In the genomic region with DNA sequence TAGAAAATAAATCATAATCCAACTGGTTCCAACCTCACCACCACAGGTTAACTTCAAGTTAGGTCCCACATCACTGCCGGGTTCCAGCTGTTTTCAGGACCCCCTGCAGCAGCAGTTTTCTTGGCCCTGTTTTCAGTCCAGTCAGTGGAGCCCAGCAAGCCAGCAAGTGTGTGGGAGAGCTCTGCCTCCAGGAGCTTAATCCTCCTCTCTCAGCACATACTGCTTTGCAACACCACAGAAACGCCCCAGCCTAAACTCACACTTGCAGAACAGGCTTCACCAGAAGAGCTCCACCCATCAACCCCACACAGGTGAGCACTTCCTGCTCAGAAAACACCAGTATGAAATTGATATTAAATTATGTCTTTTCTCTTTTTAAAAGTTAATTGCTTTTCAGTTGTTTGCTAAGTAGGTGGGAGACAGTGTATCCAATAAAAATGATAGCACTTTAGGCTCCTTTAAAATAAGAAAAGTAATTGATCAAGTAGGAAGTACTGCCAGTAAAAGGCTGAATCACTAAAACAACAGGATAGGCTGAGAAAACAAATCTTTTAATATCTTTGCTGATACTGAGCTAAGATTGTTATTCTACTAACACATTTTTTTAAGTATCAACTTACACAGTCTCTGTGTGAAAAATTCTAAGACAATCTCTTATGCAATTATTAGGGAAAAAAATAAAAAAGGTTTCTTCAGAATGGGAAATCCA, we compare ENCODE assay signal across 8 cellular contexts.
DNase-seq lines count a peak whose midpoint lies in the region; ATAC-seq and TF ChIP-seq lines count a peak whose summit lies in the region.
"Had no signal": no experiment of that assay in that cellular context is flagged by ENCODE, and none has a peak within 500 bp of the region (broad histone marks: within the 10 kb centered on the region; RNA-seq: fewer than 3 reads in every experiment).

No MANE protein-coding gene starts in this region.

- TF ChIP-seq CTCF in HEK293 (tag by site-specific recombination; IDR thresholded peaks at IDR 0.05) (no peak), endothelial cell (IDR thresholded peaks at IDR 0.05; ENCODE audit: unreplicated experiment) (no peak)

- H3K9me3 Mint-ChIP-seq in endothelial cell (ENCODE audit: unreplicated experiment), result no peaks in the 10 kb centered on the region
- H3K9me3 Mint-ChIP-seq: activated naive CD8-positive, alpha-beta T cell treated with anti-CD3 and anti-CD28 coated beads, Interleukin-2, amount 50 U/mL, for 24 hours had no signal

- H3K27me3 Mint-ChIP-seq in endothelial cell (ENCODE audit: unreplicated experiment), result no peaks in the 10 kb centered on the region
- H3K27me3 Mint-ChIP-seq: activated naive CD8-positive, alpha-beta T cell treated with anti-CD3 and anti-CD28 coated beads, Interleukin-2, amount 50 U/mL, for 24 hours had no signal

- H3K36me3 ChIP-seq in HEK293 (ENCODE audit: control insufficient read depth in 2 of 2, insufficient read depth in 1 of 2, low read length in 2 of 2), result no peaks in the 10 kb centered on the region

- no peaks in the 10 kb centered on the region for H3K9me3 ChIP-seq in HEK293 (ENCODE audit: control insufficient read depth, insufficient read depth, low read depth, low read length)

- H3K4me1 ChIP-seq in HEK293 (ENCODE audit: control insufficient read depth, insufficient read depth, low read length), result 0 out of 2 replicates have a peak, but pooled peaks cover 8% of the 10 kb centered on the region

- no peak overlapping the region for H3K4me3 ChIP-seq in HEK293 (ENCODE audit: low read depth, low read length)

- intact Hi-C loops in posterior cingulate gyrus (cut with DNase I), result no loop called here

- peak; percentile 71 for DNase-seq in NCI-H69 (lab: John Stamatoyannopoulos, UW)
- peak; percentile 86 for DNase-seq in epithelial cell of prostate (ENCODE audit: low read depth, low spot score)
- peak in 8 of 10 donors; percentile 13 to 91 (median 49) for DNase-seq in posterior cingulate gyrus
- no peak for DNase-seq in endothelial cell (ENCODE audit: low spot score)
- DNase-seq: activated naive CD8-positive, alpha-beta T cell treated with anti-CD3 and anti-CD28 coated beads, Interleukin-2, amount 50 U/mL, for 24 hours had no signal

- no peak overlapping the region for H3K4me3 Mint-ChIP-seq in endothelial cell (ENCODE audit: unreplicated experiment)
- H3K4me3 Mint-ChIP-seq: activated naive CD8-positive, alpha-beta T cell treated with anti-CD3 and anti-CD28 coated beads, Interleukin-2, amount 50 U/mL, for 24 hours had no signal

- ATAC-seq in GM21526 (IDR thresholded peaks at IDR 0.05; ENCODE audit: low FRiP score, unreplicated experiment), result no peak
- ATAC-seq in GM21786 (IDR thresholded peaks at IDR 0.05; ENCODE audit: unreplicated experiment), result no peak
- ATAC-seq: activated naive CD8-positive, alpha-beta T cell treated with anti-CD3 and anti-CD28 coated beads, Interleukin-2, amount 50 U/mL, for 24 hours had no signal

- no peak overlapping the region for H3K27ac Mint-ChIP-seq in endothelial cell (ENCODE audit: unreplicated experiment)
- H3K27ac Mint-ChIP-seq: activated naive CD8-positive, alpha-beta T cell treated with anti-CD3 and anti-CD28 coated beads, Interleukin-2, amount 50 U/mL, for 24 hours had no signal

- H3K4me1 Mint-ChIP-seq in endothelial cell (ENCODE audit: unreplicated experiment), result peaks cover 3% of the 10 kb centered on the region

- POLR2A ChIA-PET in HEK293 (lab: Yijun Ruan, JAX), result no interaction called here

- H3K36me3 Mint-ChIP-seq in endothelial cell (ENCODE audit: low read depth, unreplicated experiment), result no peaks in the 10 kb centered on the region

- H3K27ac ChIP-seq in HEK293 (ENCODE audit: extremely low read depth, low read depth, low read length) (no peak overlapping the region), epithelial cell of prostate (peak overlapping the region; percentile 90)

- CTCF ChIA-PET in HEK293 (lab: Yijun Ruan, JAX), result no interaction called here

TF ChIP-seq in HEK293, 187 proteins besides CTCF, POLR2A, EP300 and RAD21:
- TF ChIP-seq SCRT1 (tag by site-specific recombination; IDR thresholded peaks at IDR 0.05; ENCODE audit: borderline replicate concordance), result no peak
- TF ChIP-seq ZNF112 (tag by site-specific recombination; IDR thresholded peaks at IDR 0.05), result no peak
- TF ChIP-seq EGR2 (tag by site-specific recombination; IDR thresholded peaks at IDR 0.05; ENCODE audit: low read depth), result peak; percentile 42; the same call in 1 of the 2 replicates
- TF ChIP-seq, protein P1, sequence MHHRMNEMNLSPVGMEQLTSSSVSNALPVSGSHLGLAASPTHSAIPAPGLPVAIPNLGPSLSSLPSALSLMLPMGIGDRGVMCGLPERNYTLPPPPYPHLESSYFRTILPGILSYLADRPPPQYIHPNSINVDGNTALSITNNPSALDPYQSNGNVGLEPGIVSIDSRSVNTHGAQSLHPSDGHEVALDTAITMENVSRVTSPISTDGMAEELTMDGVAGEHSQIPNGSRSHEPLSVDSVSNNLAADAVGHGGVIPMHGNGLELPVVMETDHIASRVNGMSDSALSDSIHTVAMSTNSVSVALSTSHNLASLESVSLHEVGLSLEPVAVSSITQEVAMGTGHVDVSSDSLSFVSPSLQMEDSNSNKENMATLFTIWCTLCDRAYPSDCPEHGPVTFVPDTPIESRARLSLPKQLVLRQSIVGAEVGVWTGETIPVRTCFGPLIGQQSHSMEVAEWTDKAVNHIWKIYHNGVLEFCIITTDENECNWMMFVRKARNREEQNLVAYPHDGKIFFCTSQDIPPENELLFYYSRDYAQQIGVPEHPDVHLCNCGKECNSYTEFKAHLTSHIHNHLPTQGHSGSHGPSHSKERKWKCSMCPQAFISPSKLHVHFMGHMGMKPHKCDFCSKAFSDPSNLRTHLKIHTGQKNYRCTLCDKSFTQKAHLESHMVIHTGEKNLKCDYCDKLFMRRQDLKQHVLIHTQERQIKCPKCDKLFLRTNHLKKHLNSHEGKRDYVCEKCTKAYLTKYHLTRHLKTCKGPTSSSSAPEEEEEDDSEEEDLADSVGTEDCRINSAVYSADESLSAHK (tag by site-specific recombination; IDR thresholded peaks at IDR 0.05), result peak; percentile 74
- TF ChIP-seq GLIS1 (tag by site-specific recombination; IDR thresholded peaks at IDR 0.05), result peak; percentile 87
- TF ChIP-seq ZIC2 (tag by site-specific recombination; IDR thresholded peaks at IDR 0.05), result peak; percentile 71
- TF ChIP-seq ZFHX2 (tag by site-specific recombination; conservative IDR thresholded peaks at IDR 0.05), result 0 out of 2 replicates have a peak, but pooled peaks have one; percentile 24
